Comparison of ENCODE assay signal across 1 cellular context in the genomic region with DNA sequence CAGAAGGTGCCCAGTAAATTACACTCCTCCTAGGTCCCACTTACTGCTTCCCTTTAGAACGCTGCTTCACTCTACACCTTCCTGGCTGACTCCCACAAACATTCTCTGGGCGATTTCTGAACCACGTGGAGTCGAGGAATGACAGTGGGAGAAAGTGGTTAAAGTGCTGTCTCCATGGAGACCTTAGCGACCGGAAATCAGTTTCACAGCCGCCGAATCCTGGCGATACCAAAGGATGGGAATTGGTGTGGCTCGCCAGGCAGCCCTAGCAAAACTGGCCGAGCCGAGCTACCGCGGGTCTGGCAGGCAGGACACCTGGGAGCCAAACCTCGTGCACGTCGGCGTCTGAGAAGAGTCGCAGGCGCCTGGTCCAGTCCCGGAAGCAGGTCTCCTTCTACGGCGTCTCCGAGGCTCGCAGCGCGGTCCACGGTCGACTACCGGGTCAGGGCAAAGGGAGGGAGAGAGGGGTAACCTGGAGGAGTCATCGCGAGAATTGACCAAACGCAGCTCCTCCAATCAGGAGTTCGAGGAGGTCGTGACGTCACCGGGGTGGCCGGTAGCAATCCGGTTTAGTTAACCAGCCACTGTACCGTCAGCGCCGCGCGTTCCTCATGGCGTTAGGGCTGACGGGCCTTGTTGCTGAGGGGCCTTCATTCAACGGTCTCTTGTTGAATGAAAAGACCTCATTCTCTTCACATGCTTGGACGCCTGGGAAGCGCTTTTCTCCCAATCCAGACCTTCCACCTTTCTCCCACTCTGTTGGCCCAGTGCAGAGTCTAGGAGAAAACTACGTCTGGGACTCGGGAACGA.
TF ChIP-seq lines count a peak whose summit lies in the region.

A gene with protein sequence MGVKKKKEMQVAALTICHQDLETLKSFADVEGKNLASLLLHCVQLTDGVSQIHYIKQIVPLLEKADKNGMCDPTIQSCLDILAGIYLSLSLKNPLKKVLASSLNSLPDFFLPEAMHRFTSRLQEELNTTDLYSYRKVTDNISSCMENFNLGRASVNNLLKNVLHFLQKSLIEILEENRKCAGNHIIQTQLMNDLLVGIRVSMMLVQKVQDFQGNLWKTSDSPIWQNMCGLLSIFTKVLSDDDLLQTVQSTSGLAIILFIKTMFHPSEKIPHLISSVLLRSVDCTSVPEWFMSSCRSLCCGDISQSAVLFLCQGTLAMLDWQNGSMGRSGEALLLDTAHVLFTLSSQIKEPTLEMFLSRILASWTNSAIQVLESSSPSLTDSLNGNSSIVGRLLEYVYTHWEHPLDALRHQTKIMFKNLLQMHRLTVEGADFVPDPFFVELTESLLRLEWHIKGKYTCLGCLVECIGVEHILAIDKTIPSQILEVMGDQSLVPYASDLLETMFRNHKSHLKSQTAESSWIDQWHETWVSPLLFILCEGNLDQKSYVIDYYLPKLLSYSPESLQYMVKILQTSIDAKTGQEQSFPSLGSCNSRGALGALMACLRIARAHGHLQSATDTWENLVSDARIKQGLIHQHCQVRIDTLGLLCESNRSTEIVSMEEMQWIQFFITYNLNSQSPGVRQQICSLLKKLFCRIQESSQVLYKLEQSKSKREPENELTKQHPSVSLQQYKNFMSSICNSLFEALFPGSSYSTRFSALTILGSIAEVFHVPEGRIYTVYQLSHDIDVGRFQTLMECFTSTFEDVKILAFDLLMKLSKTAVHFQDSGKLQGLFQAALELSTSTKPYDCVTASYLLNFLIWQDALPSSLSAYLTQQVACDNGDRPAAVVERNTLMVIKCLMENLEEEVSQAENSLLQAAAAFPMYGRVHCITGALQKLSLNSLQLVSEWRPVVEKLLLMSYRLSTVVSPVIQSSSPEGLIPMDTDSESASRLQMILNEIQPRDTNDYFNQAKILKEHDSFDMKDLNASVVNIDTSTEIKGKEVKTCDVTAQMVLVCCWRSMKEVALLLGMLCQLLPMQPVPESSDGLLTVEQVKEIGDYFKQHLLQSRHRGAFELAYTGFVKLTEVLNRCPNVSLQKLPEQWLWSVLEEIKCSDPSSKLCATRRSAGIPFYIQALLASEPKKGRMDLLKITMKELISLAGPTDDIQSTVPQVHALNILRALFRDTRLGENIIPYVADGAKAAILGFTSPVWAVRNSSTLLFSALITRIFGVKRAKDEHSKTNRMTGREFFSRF (N-terminal part only) (minus strand): TSS at position 436 of the 810 bp plus-strand sequence. CDS start 3,646 bp downstream, outside the sequence.

TF ChIP-seq in IMR-90, 13 proteins besides CTCF, POLR2A, EP300 and RAD21 (continued from another document):
- TF ChIP-seq, protein P1, sequence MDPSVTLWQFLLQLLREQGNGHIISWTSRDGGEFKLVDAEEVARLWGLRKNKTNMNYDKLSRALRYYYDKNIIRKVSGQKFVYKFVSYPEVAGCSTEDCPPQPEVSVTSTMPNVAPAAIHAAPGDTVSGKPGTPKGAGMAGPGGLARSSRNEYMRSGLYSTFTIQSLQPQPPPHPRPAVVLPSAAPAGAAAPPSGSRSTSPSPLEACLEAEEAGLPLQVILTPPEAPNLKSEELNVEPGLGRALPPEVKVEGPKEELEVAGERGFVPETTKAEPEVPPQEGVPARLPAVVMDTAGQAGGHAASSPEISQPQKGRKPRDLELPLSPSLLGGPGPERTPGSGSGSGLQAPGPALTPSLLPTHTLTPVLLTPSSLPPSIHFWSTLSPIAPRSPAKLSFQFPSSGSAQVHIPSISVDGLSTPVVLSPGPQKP (IDR thresholded peaks at IDR 0.05; ENCODE audit: borderline replicate concordance, low read depth, low read length) = 0 out of 2 replicates have a peak, but pooled peaks have one; percentile 42
- TF ChIP-seq, protein P2, sequence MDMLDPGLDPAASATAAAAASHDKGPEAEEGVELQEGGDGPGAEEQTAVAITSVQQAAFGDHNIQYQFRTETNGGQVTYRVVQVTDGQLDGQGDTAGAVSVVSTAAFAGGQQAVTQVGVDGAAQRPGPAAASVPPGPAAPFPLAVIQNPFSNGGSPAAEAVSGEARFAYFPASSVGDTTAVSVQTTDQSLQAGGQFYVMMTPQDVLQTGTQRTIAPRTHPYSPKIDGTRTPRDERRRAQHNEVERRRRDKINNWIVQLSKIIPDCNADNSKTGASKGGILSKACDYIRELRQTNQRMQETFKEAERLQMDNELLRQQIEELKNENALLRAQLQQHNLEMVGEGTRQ (IDR thresholded peaks at IDR 0.05; ENCODE audit: low read depth, low read length) = peak; percentile 51; the same call in 1 of the 2 replicates
- no peak for TF ChIP-seq SMC3 (IDR thresholded peaks at IDR 0.05; ENCODE audit: low read depth, low read length)
